Comparison of ENCODE assay signal across 23 cellular contexts in genomic region chr11:127643659-127644058, GRCh38.
"Had no signal": no experiment of that assay in that cellular context is flagged by ENCODE, and none has a peak within 500 bp of the region (broad histone marks: within the 10 kb centered on the region; RNA-seq: fewer than 3 reads in every experiment).

No MANE protein-coding gene starts in this region.

- H3K4me3 ChIP-seq: lung, psoas muscle, right lobe of liver, suprapubic skin, tibial artery, upper lobe of right lung, vagina had no signal

- H3K4me1 Mint-ChIP-seq: naive thymus-derived CD4-positive, alpha-beta T cell; stimulated activated effector memory CD8-positive, alpha-beta T cell treated with anti-CD3 and anti-CD28 coated beads, Interleukin-12 subunit alpha, Interleukin-12 subunit beta, amount 100 ng/mL, for 72 hours had no signal

- H3K4me1 ChIP-seq: psoas muscle, suprapubic skin, tibial artery, upper lobe of right lung, vagina had no signal

- H3K9me3 ChIP-seq: neutrophil, psoas muscle, right lobe of liver, tibial artery, upper lobe of right lung, vagina had no signal

- H3K27ac Mint-ChIP-seq: naive thymus-derived CD4-positive, alpha-beta T cell; nephron progenitor cell; stimulated activated effector memory CD8-positive, alpha-beta T cell treated with anti-CD3 and anti-CD28 coated beads, Interleukin-12 subunit alpha, Interleukin-12 subunit beta, amount 100 ng/mL, for 72 hours had no signal

- H3K36me3 Mint-ChIP-seq: naive thymus-derived CD4-positive, alpha-beta T cell; stimulated activated effector memory CD8-positive, alpha-beta T cell treated with anti-CD3 and anti-CD28 coated beads, Interleukin-12 subunit alpha, Interleukin-12 subunit beta, amount 100 ng/mL, for 72 hours had no signal

- ATAC-seq: left colon; left ventricle myocardium superior; naive thymus-derived CD4-positive, alpha-beta T cell; psoas muscle; right lobe of liver; stimulated activated effector memory CD8-positive, alpha-beta T cell treated with anti-CD3 and anti-CD28 coated beads, Interleukin-12 subunit alpha, Interleukin-12 subunit beta, amount 100 ng/mL, for 72 hours; stimulated activated naive CD8-positive, alpha-beta T cell treated with anti-CD3 and anti-CD28 coated beads, Interleukin-15, Interleukin-2, amounts not matched to agents 100 U/mL and 50 U/mL, for 24 hours; upper lobe of right lung had no signal

- H3K4me3 Mint-ChIP-seq: naive thymus-derived CD4-positive, alpha-beta T cell; nephron progenitor cell; stimulated activated effector memory CD8-positive, alpha-beta T cell treated with anti-CD3 and anti-CD28 coated beads, Interleukin-12 subunit alpha, Interleukin-12 subunit beta, amount 100 ng/mL, for 72 hours had no signal

- DNase-seq: dermis blood vessel endothelial cell; foreskin melanocyte; head of caudate nucleus; hippocampal formation; left colon; left ventricle myocardium superior; mesenchymal stem cell; midbrain; naive thymus-derived CD4-positive, alpha-beta T cell; nephron progenitor cell; psoas muscle; retina; right lobe of liver; stimulated activated CD4-positive, alpha-beta T cell treated with anti-CD3 and anti-CD28 coated beads, Interleukin-4, amount 100 ng/mL, for 1 hour; stimulated activated CD8-positive, alpha-beta memory T cell treated with anti-CD3 and anti-CD28 coated beads, Interleukin-4, amount 100 ng/mL, for 48 hours; stimulated activated naive CD8-positive, alpha-beta T cell treated with anti-CD3 and anti-CD28 coated beads, Interleukin-15, Interleukin-2, amounts not matched to agents 100 U/mL and 50 U/mL, for 24 hours; tibial artery; upper lobe of right lung had no signal

- H3K9me3 Mint-ChIP-seq: naive thymus-derived CD4-positive, alpha-beta T cell; nephron progenitor cell; stimulated activated effector memory CD8-positive, alpha-beta T cell treated with anti-CD3 and anti-CD28 coated beads, Interleukin-12 subunit alpha, Interleukin-12 subunit beta, amount 100 ng/mL, for 72 hours had no signal

- H3K27me3 ChIP-seq: neutrophil, right lobe of liver, suprapubic skin, tibial artery, upper lobe of right lung, vagina had no signal

- H3K27ac ChIP-seq: neutrophil, psoas muscle, right lobe of liver, suprapubic skin, tibial artery, upper lobe of right lung, vagina had no signal

- H3K36me3 ChIP-seq: neutrophil, right lobe of liver, suprapubic skin, tibial artery, upper lobe of right lung, vagina had no signal
